ENCODE assay signal across 23 cellular contexts in the genomic region with DNA sequence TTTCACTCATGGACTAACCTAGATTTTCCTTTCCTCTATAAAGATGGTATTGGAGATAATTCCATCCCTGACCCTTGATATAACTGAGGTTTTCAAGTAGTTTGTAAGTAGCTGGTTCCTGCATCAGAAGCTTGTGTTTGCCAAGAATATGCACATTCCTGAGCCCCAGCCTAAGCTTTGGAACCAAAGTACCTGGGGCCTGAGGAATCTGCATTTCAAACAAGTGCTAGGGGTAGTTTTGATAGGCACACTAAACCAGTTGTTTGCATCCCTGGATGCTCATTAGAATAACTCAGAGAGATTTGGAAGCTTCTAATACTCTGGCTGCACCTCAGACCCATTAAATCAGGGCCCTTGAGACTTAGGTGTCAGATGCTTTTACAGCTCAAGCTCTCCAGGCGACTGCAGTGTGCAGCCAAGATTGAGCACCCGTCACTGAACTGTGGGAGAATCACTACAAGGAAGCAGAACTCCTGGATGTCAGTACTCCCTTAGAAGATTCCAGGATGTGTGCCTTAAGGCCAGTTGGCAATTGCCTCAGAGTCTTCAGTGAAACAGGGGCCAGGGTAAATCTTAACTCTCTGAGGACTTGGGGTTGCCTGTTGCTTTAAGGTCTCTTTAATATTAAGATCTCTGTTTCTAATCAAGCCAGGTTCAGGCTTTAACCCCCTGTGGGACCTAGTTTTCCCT.
DNase-seq lines count a peak whose midpoint lies in the region; ATAC-seq lines count a peak whose summit lies in the region.
"Had no signal": no experiment of that assay in that cellular context is flagged by ENCODE, and none has a peak within 500 bp of the region (broad histone marks: within the 10 kb centered on the region; RNA-seq: fewer than 3 reads in every experiment).

No MANE protein-coding gene starts in this region.

- no peaks in the 10 kb centered on the region for H3K36me3 ChIP-seq in HUES6 (ENCODE audit: control insufficient read depth, insufficient read depth, low read length)

- H3K9ac ChIP-seq in HUES6 (ENCODE audit: low read length) = peak overlapping the region; percentile 37
- H3K9ac ChIP-seq: SK-N-SH had no signal

- H3K27ac Mint-ChIP-seq in activated naive CD8-positive, alpha-beta T cell treated with anti-CD3 and anti-CD28 coated beads, Interleukin-2, amount 50 U/mL, for 24 hours = no peak overlapping the region

- H3K27ac ChIP-seq in HUES6 (ENCODE audit: low read depth, low read length) = no peak overlapping the region; the same call in 1 of the 2 replicates

- no peaks in the 10 kb centered on the region for H3K27me3 Mint-ChIP-seq in activated naive CD8-positive, alpha-beta T cell treated with anti-CD3 and anti-CD28 coated beads, Interleukin-2, amount 50 U/mL, for 24 hours
- H3K27me3 Mint-ChIP-seq: IgD-negative memory B cell had no signal

- H3K4me1 Mint-ChIP-seq in activated naive CD8-positive, alpha-beta T cell treated with anti-CD3 and anti-CD28 coated beads, Interleukin-2, amount 50 U/mL, for 24 hours = no peaks in the 10 kb centered on the region
- H3K4me1 Mint-ChIP-seq: IgD-negative memory B cell had no signal

- H3K27me3 ChIP-seq in HUES6 (ENCODE audit: control insufficient read depth, insufficient read depth, low read length) = peaks cover 3% of the 10 kb centered on the region; the same call in 1 of the 2 replicates

- no peak for ATAC-seq in activated naive CD8-positive, alpha-beta T cell treated with anti-CD3 and anti-CD28 coated beads, Interleukin-2, amount 50 U/mL, for 24 hours
- ATAC-seq: PC-3 had no signal

- H3K4me1 ChIP-seq in HUES6 (ENCODE audit: control insufficient read depth, insufficient read depth, low read length) = peaks cover 23% of the 10 kb centered on the region

- no peaks in the 10 kb centered on the region for H3K9me3 Mint-ChIP-seq in activated naive CD8-positive, alpha-beta T cell treated with anti-CD3 and anti-CD28 coated beads, Interleukin-2, amount 50 U/mL, for 24 hours
- H3K9me3 Mint-ChIP-seq: IgD-negative memory B cell had no signal

- no peak overlapping the region for H3K4me3 Mint-ChIP-seq in activated naive CD8-positive, alpha-beta T cell treated with anti-CD3 and anti-CD28 coated beads, Interleukin-2, amount 50 U/mL, for 24 hours
- H3K4me3 Mint-ChIP-seq: IgD-negative memory B cell had no signal

- no peaks in the 10 kb centered on the region for H3K9me3 ChIP-seq in HUES6 (ENCODE audit: control insufficient read depth, insufficient read depth, low read depth, low read length)
- H3K9me3 ChIP-seq: SK-N-SH had no signal

- H3K36me3 Mint-ChIP-seq in activated naive CD8-positive, alpha-beta T cell treated with anti-CD3 and anti-CD28 coated beads, Interleukin-2, amount 50 U/mL, for 24 hours (ENCODE audit: low read depth) = no peaks in the 10 kb centered on the region
- H3K36me3 Mint-ChIP-seq: IgD-negative memory B cell had no signal

- DNase-seq in ELF-1 (ENCODE audit: low read depth, low spot score) = peak; percentile 36
- DNase-seq in iPS DF 19.7 (ENCODE audit: low read depth, low spot score) = peak; percentile 68
- peak; percentile 53 for DNase-seq in iPS-NIHi7 (ENCODE audit: extremely low spot score)
- DNase-seq in putamen (ENCODE audit: low spot score) = no peak
- DNase-seq in dedifferentiated amniotic fluid mesenchymal stem cell (ENCODE audit: extremely low spot score) = no peak
- DNase-seq in ecto neural progenitor cell (ENCODE audit: low spot score) = no peak
- no peak for DNase-seq in activated naive CD8-positive, alpha-beta T cell treated with anti-CD3 and anti-CD28 coated beads, Interleukin-2, amount 50 U/mL, for 24 hours
- DNase-seq: 8988T, ACHN, Calu3, DMS79 treated with DMSO at 0.1 percent for 48 hours, HCEC 1CT, NCI-H1048, NCI-H1417, NCI-H1694, NCI-H2081, NCI-H2171, NCI-H226, NCI-H510A, PC-3, SK-N-SH had no signal

- H3K4me3 ChIP-seq in HUES6 (ENCODE audit: low read depth, low read length) = no peak overlapping the region; the same call in 1 of the 2 replicates

Comparison
In these comparisons a context has a peak if more than half of its experiments do, and no peak if none do; other contexts are left out.
1. DNase-seq: peak in ELF-1 (single experiment), iPS DF 19.7 (single experiment) and iPS-NIHi7 (single experiment); none in putamen (single experiment), dedifferentiated amniotic fluid mesenchymal stem cell (single experiment), ecto neural progenitor cell (single experiment) and activated naive CD8-positive, alpha-beta T cell treated with anti-CD3 and anti-CD28 coated beads, Interleukin-2, amount 50 U/mL, for 24 hours (single experiment).